25 cellular contexts compared by ENCODE assay signal in the genomic region with DNA sequence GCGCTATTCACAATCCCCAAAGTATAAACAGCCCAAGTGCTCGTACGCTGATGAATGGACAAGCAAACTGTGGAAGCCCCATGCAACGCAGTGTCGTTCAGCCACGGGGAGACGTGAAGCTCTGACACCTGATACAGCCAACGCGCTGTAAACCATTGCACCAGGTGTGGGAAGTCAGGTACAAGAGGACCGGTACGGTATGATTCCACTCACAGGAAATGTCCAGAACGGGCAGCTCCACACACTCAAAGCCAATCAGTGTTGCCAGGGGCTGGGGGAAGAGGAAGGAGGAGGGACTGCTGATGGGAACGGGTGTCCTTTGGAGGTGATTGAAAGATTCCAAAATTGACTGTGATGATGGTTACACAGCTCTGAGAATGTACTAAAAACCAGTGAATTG.
DNase-seq lines count a peak whose midpoint lies in the region; ATAC-seq, FAIRE-seq and TF ChIP-seq lines count a peak whose summit lies in the region.
"Had no signal": no experiment of that assay in that cellular context is flagged by ENCODE, and none has a peak within 500 bp of the region (broad histone marks: within the 10 kb centered on the region; RNA-seq: fewer than 3 reads in every experiment).

No MANE protein-coding gene starts in this region.

- H3K9me3 ChIP-seq in BLaER1 treated with 17β-estradiol and CSF1 and Interleukin-3, amounts not matched to agents 10 nM and 100 nM (replicated peaks in 1 of 11) = peaks cover 8 to 19% (median 14%) of the 10 kb centered on the region in 11 experiments; a peak in 21 of 22 replicates
- H3K9me3 ChIP-seq in kidney (ENCODE audit: control insufficient read depth in 1 of 2, low read length in 2 of 2) (peaks cover 0 to 6% of the 10 kb centered on the region in 2 donors), right cardiac atrium (ENCODE audit: control insufficient read depth, low read length) (no peaks in the 10 kb centered on the region)
- H3K9me3 ChIP-seq: pancreas had no signal

- 87% methylated on average over 13 of the region's 13 CpGs for WGBS in right cardiac atrium

- no peaks in the 10 kb centered on the region for H3K36me3 ChIP-seq in BLaER1 treated with 17β-estradiol and CSF1 and Interleukin-3, amounts not matched to agents 10 nM and 100 nM
- H3K36me3 ChIP-seq in kidney (ENCODE audit: control insufficient read depth in 1 of 2, insufficient read depth in 2 of 2, low read length in 2 of 2) = no peaks in the 10 kb centered on the region
- H3K36me3 ChIP-seq: pancreas had no signal

- peak overlapping the region in 10 of 11 experiments; percentile 68 to 90 (median 82); a peak in 17 of 22 replicates for H3K4me2 ChIP-seq in BLaER1 treated with 17β-estradiol and CSF1 and Interleukin-3, amounts not matched to agents 10 nM and 100 nM

- TF ChIP-seq POLR2A in GM18505 (IDR thresholded peaks at IDR 0.05; ENCODE audit: borderline replicate concordance, extremely low read depth, insufficient read depth, insufficient read length) = no peak

- peak overlapping the region in 7 of 11 experiments; percentile 71 to 85 (median 80); a peak in 13 of 22 replicates for H3K27ac ChIP-seq in BLaER1 treated with 17β-estradiol and CSF1 and Interleukin-3, amounts not matched to agents 10 nM and 100 nM
- no peak overlapping the region for H3K27ac ChIP-seq in kidney (ENCODE audit: low read depth in 2 of 2, low read length in 2 of 2)
- no peak overlapping the region for H3K27ac ChIP-seq in right cardiac atrium (ENCODE audit: low read length)
- H3K27ac ChIP-seq: epithelial cell of prostate, pancreas, skin epidermis had no signal

- H4K20me1 ChIP-seq in BLaER1 treated with 17β-estradiol and CSF1 and Interleukin-3, amounts not matched to agents 10 nM and 100 nM = peaks cover 0 to 8% (median 0%) of the 10 kb centered on the region in 11 experiments; a peak in 3 of 22 replicates

- FAIRE-seq in kidney (lab: Jason Lieb, UNC) = no peak
- FAIRE-seq: A204.1, pancreas had no signal

- no peak overlapping the region for H3K4me3 ChIP-seq in BLaER1 treated with 17β-estradiol and CSF1 and Interleukin-3, amounts not matched to agents 10 nM and 100 nM
- no peak overlapping the region for H3K4me3 ChIP-seq in kidney (ENCODE audit: low read length in 2 of 2)
- no peak overlapping the region for H3K4me3 ChIP-seq in right cardiac atrium (ENCODE audit: low read length)
- H3K4me3 ChIP-seq: pancreas, skin epidermis had no signal

- DNase-seq in NCI-H345 (lab: John Stamatoyannopoulos, UW) = peak; percentile 8
- DNase-seq in NCI-H345 treated with DMSO at 0.1 percent for 48 hours (lab: John Stamatoyannopoulos, UW; ENCODE audit: unreplicated experiment) = no peak
- DNase-seq in NCI-H69 (lab: John Stamatoyannopoulos, UW) = peak; percentile 11
- peak; percentile 4 for DNase-seq in kidney
- DNase-seq in dermis blood vessel endothelial cell = no peak
- no peak for DNase-seq in right cardiac atrium
- DNase-seq: activated naive CD4-positive, alpha-beta T cell treated with anti-CD3 and anti-CD28 coated beads for 36 hours; CD4-positive, alpha-beta T cell; cerebellar nuclear complex; GOT3; hypothalamus; Kasumi-1; NCI-H1436 treated with DMSO at 0.1 percent for 48 hours; NCI-H2081 treated with DMSO at 0.1 percent for 48 hours; NCI-H524; retina; stimulated activated naive CD8-positive, alpha-beta T cell treated with anti-CD3 and anti-CD28 coated beads, Interleukin-15, Interleukin-2, amounts not matched to agents 100 U/mL and 50 U/mL, for 24 hours had no signal

- no peak for TF ChIP-seq CTCF in kidney (IDR thresholded peaks at IDR 0.05; ENCODE audit: borderline replicate concordance, extremely low read depth, insufficient read depth)

- intact Hi-C loops in kidney (cut with DNase I) (no loop called here), right cardiac atrium (cut with DNase I) (loop anchor here in 2 of 4 donors (10.0 kb wide), 2 partner anchors 142 to 152 kb away; partner anchors contain the start of genes ALG12 (in 1 of the 2) and CRELD2 (in 1 of the 2))

- no peak for ATAC-seq in GM18505 (IDR thresholded peaks at IDR 0.05; ENCODE audit: unreplicated experiment)
- ATAC-seq in right cardiac atrium = no peak
- ATAC-seq: pancreas; Right ventricle myocardium inferior; SK-N-SH treated with all-trans-retinoic acid at 6 μM for 48 hours; stimulated activated naive CD8-positive, alpha-beta T cell treated with anti-CD3 and anti-CD28 coated beads, Interleukin-15, Interleukin-2, amounts not matched to agents 100 U/mL and 50 U/mL, for 24 hours had no signal

- no peaks in the 10 kb centered on the region for H3K27me3 ChIP-seq in BLaER1 treated with 17β-estradiol and CSF1 and Interleukin-3, amounts not matched to agents 10 nM and 100 nM
- H3K27me3 ChIP-seq in right cardiac atrium (ENCODE audit: control insufficient read depth, insufficient read depth) = no peaks in the 10 kb centered on the region
- H3K27me3 ChIP-seq: pancreas had no signal

- H3K9ac ChIP-seq in BLaER1 treated with 17β-estradiol and CSF1 and Interleukin-3, amounts not matched to agents 10 nM and 100 nM = peak overlapping the region in 7 of 11 experiments; percentile 53 to 74 (median 66); a peak in 11 of 22 replicates
- no peak overlapping the region for H3K9ac ChIP-seq in kidney (ENCODE audit: low read length in 2 of 2)

- H3K4me1 ChIP-seq in BLaER1 treated with 17β-estradiol and CSF1 and Interleukin-3, amounts not matched to agents 10 nM and 100 nM = peaks cover 27 to 83% (median 76%) of the 10 kb centered on the region in 10 experiments
- H3K4me1 ChIP-seq in kidney (ENCODE audit: control insufficient read depth in 1 of 2, insufficient read depth in 1 of 2, low read depth in 1 of 2, low read length in 2 of 2) = peaks cover 0 to 3% of the 10 kb centered on the region in 2 donors
- no peaks in the 10 kb centered on the region for H3K4me1 ChIP-seq in right cardiac atrium (ENCODE audit: control insufficient read depth, insufficient read depth, low read length)
- H3K4me1 ChIP-seq: pancreas had no signal

Comparison
In these comparisons a context has a peak if more than half of its experiments do, and no peak if none do; other contexts are left out.
1. DNase-seq: peak in NCI-H345 (single experiment), NCI-H69 (single experiment) and kidney (single experiment); none in NCI-H345 treated with DMSO at 0.1 percent for 48 hours (single experiment), dermis blood vessel endothelial cell (single experiment) and right cardiac atrium (0 of 3).
2. H3K27ac ChIP-seq: peak in BLaER1 treated with 17β-estradiol and CSF1 and Interleukin-3, amounts not matched to agents 10 nM and 100 nM (7 of 11); none in kidney (0 of 2) and right cardiac atrium (single experiment).
3. H3K9ac ChIP-seq: peak in BLaER1 treated with 17β-estradiol and CSF1 and Interleukin-3, amounts not matched to agents 10 nM and 100 nM (7 of 11); none in kidney (0 of 2).